Comparison of ENCODE assay signal across 2 cellular contexts in the genomic region with DNA sequence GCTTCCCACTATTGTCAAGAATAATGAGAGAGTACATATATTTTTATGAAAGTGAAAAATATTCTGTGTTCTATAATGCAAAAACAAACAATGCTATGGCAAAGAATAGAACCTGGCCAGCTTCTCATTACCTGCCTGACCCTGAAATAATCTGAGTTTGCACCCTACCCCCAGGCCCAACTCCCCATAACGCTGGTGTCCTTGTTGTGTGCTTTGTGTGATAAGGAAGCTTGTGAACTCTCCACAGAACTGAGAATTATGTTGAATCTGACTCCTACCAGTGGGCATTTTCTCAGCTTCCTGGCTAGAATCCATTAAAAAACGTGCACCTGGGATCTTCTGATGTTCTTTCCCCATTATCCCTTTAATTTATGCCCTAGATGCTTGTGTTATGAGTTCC.
TF ChIP-seq lines count a peak whose summit lies in the region.

No MANE protein-coding gene starts in this region.

TF ChIP-seq in A549, 52 proteins besides CTCF, POLR2A, EP300 and RAD21:
- TF ChIP-seq, protein P1, sequence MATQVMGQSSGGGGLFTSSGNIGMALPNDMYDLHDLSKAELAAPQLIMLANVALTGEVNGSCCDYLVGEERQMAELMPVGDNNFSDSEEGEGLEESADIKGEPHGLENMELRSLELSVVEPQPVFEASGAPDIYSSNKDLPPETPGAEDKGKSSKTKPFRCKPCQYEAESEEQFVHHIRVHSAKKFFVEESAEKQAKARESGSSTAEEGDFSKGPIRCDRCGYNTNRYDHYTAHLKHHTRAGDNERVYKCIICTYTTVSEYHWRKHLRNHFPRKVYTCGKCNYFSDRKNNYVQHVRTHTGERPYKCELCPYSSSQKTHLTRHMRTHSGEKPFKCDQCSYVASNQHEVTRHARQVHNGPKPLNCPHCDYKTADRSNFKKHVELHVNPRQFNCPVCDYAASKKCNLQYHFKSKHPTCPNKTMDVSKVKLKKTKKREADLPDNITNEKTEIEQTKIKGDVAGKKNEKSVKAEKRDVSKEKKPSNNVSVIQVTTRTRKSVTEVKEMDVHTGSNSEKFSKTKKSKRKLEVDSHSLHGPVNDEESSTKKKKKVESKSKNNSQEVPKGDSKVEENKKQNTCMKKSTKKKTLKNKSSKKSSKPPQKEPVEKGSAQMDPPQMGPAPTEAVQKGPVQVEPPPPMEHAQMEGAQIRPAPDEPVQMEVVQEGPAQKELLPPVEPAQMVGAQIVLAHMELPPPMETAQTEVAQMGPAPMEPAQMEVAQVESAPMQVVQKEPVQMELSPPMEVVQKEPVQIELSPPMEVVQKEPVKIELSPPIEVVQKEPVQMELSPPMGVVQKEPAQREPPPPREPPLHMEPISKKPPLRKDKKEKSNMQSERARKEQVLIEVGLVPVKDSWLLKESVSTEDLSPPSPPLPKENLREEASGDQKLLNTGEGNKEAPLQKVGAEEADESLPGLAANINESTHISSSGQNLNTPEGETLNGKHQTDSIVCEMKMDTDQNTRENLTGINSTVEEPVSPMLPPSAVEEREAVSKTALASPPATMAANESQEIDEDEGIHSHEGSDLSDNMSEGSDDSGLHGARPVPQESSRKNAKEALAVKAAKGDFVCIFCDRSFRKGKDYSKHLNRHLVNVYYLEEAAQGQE (IDR thresholded peaks at IDR 0.05), result no peak
- no peak for TF ChIP-seq NPAS2 (CRISPR knock-in tag; IDR thresholded peaks at IDR 0.05; ENCODE audit: borderline replicate concordance)
- TF ChIP-seq, protein P2, sequence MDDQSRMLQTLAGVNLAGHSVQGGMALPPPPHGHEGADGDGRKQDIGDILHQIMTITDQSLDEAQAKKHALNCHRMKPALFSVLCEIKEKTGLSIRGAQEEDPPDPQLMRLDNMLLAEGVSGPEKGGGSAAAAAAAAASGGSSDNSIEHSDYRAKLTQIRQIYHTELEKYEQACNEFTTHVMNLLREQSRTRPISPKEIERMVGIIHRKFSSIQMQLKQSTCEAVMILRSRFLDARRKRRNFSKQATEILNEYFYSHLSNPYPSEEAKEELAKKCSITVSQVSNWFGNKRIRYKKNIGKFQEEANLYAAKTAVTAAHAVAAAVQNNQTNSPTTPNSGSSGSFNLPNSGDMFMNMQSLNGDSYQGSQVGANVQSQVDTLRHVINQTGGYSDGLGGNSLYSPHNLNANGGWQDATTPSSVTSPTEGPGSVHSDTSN (IDR thresholded peaks at IDR 0.05), result no peak
- TF ChIP-seq PHF8 (IDR thresholded peaks at IDR 0.05; ENCODE audit: borderline replicate concordance, low read depth), result no peak

TF ChIP-seq in IMR-90, 13 proteins besides CTCF, POLR2A, EP300 and RAD21 (continued from another document):
- TF ChIP-seq, protein P3, sequence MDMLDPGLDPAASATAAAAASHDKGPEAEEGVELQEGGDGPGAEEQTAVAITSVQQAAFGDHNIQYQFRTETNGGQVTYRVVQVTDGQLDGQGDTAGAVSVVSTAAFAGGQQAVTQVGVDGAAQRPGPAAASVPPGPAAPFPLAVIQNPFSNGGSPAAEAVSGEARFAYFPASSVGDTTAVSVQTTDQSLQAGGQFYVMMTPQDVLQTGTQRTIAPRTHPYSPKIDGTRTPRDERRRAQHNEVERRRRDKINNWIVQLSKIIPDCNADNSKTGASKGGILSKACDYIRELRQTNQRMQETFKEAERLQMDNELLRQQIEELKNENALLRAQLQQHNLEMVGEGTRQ (IDR thresholded peaks at IDR 0.05; ENCODE audit: low read depth, low read length), result no peak
- TF ChIP-seq MAFK (IDR thresholded peaks at IDR 0.05; ENCODE audit: low read depth, low read length) (no peak), MAZ (IDR thresholded peaks at IDR 0.05; ENCODE audit: borderline replicate concordance, low read depth, low read length) (no peak), SMC3 (IDR thresholded peaks at IDR 0.05; ENCODE audit: low read depth, low read length) (no peak), FOS (IDR thresholded peaks at IDR 0.05; ENCODE audit: low read depth, low read length) (no peak), CEBPB (IDR thresholded peaks at IDR 0.05; ENCODE audit: low read depth, low read length) (no peak), RFX5 (IDR thresholded peaks at IDR 0.05; ENCODE audit: low read depth, low read length) (no peak), MXI1 (IDR thresholded peaks at IDR 0.05; ENCODE audit: borderline replicate concordance, low read depth, low read length) (no peak), CHD1 (IDR thresholded peaks at IDR 0.05; ENCODE audit: low read depth, low read length) (no peak), NFE2L2 (IDR thresholded peaks at IDR 0.05; ENCODE audit: low read depth, low read length) (no peak), RCOR1 (IDR thresholded peaks at IDR 0.05; ENCODE audit: insufficient replicate concordance, low read length) (no peak)
TF ChIP-seq in IMR-90: peak in this region for 0.
